16 cellular contexts compared by ENCODE assay signal in the genomic region with DNA sequence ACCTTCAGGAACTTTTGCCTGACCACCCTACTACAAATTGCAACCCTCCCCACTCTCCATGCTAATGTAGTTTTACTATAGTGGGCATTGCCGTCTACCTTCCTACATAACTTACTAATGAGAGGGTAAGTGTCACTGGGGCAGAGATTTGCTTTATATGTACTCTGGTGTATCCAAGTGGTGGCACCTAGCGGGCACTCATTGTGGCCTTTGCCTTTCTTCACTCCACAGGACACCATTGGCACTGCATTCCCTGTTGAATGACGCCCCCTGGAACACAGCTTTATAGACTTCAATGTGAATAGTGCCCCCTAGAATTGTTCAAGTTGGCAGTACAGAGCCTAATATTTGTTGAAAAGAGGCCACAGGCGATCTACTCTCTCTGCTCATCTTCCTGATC.
"Had no signal": no experiment of that assay in that cellular context is flagged by ENCODE, and none has a peak within 500 bp of the region (broad histone marks: within the 10 kb centered on the region; RNA-seq: fewer than 3 reads in every experiment).

No MANE protein-coding gene starts in this region.

- H3K27me3 ChIP-seq: gastroesophageal sphincter had no signal

- H3K36me3 Mint-ChIP-seq: immature natural killer cell; natural killer cell treated with Interleukin-12 subunit alpha and Interleukin-12 subunit beta and Interleukin-15 and Interleukin-18, amount 100 ng/mL, for 72 hours had no signal

- H3K9me3 Mint-ChIP-seq: activated CD8-positive, alpha-beta T cell treated with anti-CD3 and anti-CD28 coated beads for 36 hours; immature natural killer cell; natural killer cell treated with Interleukin-12 subunit alpha and Interleukin-12 subunit beta and Interleukin-15 and Interleukin-18, amount 100 ng/mL, for 72 hours; stimulated activated naive CD8-positive, alpha-beta T cell treated with anti-CD3 and anti-CD28 coated beads, Interleukin-15, amount 100 ng/mL, for 72 hours had no signal

- H3K4me3 ChIP-seq: gastroesophageal sphincter, thoracic aorta had no signal

- H3K27ac Mint-ChIP-seq: activated CD4-positive, alpha-beta T cell treated with anti-CD3 and anti-CD28 coated beads for 36 hours; activated CD8-positive, alpha-beta T cell treated with anti-CD3 and anti-CD28 coated beads for 36 hours; immature natural killer cell; natural killer cell treated with Interleukin-12 subunit alpha and Interleukin-12 subunit beta and Interleukin-15 and Interleukin-18, amount 100 ng/mL, for 72 hours; stimulated activated naive CD8-positive, alpha-beta T cell treated with anti-CD3 and anti-CD28 coated beads, Interleukin-15, amount 100 ng/mL, for 72 hours had no signal

- H3K36me3 ChIP-seq: gastroesophageal sphincter, thoracic aorta had no signal

- DNase-seq: activated CD4-positive, alpha-beta T cell treated with anti-CD3 and anti-CD28 coated beads for 36 hours; activated CD8-positive, alpha-beta memory T cell treated with anti-CD3 and anti-CD28 coated beads, Interleukin-2, amount 50 U/mL, for 4 hours; activated CD8-positive, alpha-beta T cell treated with anti-CD3 and anti-CD28 coated beads for 36 hours; aorta; hypothalamus; immature natural killer cell; left colon; mammary epithelial cell; occipital lobe; stimulated activated CD4-positive, alpha-beta T cell treated with anti-CD3 and anti-CD28 coated beads, Interleukin-4, amount 100 ng/mL, for 4 hours; stimulated activated naive CD8-positive, alpha-beta T cell treated with anti-CD3 and anti-CD28 coated beads, Interleukin-15, amount 100 ng/mL, for 72 hours; T1000 had no signal

- ATAC-seq: activated CD4-positive, alpha-beta T cell treated with anti-CD3 and anti-CD28 coated beads for 36 hours; activated CD8-positive, alpha-beta T cell treated with anti-CD3 and anti-CD28 coated beads for 36 hours; gastroesophageal sphincter; natural killer cell treated with Interleukin-12 subunit alpha and Interleukin-12 subunit beta and Interleukin-15 and Interleukin-18, amount 100 ng/mL, for 72 hours; stimulated activated naive CD8-positive, alpha-beta T cell treated with anti-CD3 and anti-CD28 coated beads, Interleukin-15, amount 100 ng/mL, for 72 hours had no signal

- H3K27me3 Mint-ChIP-seq: activated CD4-positive, alpha-beta T cell treated with anti-CD3 and anti-CD28 coated beads for 36 hours; activated CD8-positive, alpha-beta T cell treated with anti-CD3 and anti-CD28 coated beads for 36 hours; stimulated activated naive CD8-positive, alpha-beta T cell treated with anti-CD3 and anti-CD28 coated beads, Interleukin-15, amount 100 ng/mL, for 72 hours had no signal

- H3K4me1 Mint-ChIP-seq: activated CD4-positive, alpha-beta T cell treated with anti-CD3 and anti-CD28 coated beads for 36 hours; immature natural killer cell; stimulated activated naive CD8-positive, alpha-beta T cell treated with anti-CD3 and anti-CD28 coated beads, Interleukin-15, amount 100 ng/mL, for 72 hours had no signal

- H3K9me3 ChIP-seq: gastroesophageal sphincter, thoracic aorta had no signal

- H3K27ac ChIP-seq: gastroesophageal sphincter, thoracic aorta, VCaP had no signal

- H3K4me3 Mint-ChIP-seq: activated CD4-positive, alpha-beta T cell treated with anti-CD3 and anti-CD28 coated beads for 36 hours; activated CD8-positive, alpha-beta T cell treated with anti-CD3 and anti-CD28 coated beads for 36 hours; immature natural killer cell; natural killer cell treated with Interleukin-12 subunit alpha and Interleukin-12 subunit beta and Interleukin-15 and Interleukin-18, amount 100 ng/mL, for 72 hours; stimulated activated naive CD8-positive, alpha-beta T cell treated with anti-CD3 and anti-CD28 coated beads, Interleukin-15, amount 100 ng/mL, for 72 hours had no signal
